13 cellular contexts compared by ENCODE assay signal in genomic region chr2:48548871-48549270, GRCh38. TPM values are rescaled to one million over a fixed set of nuclear protein-coding genes. Genes with fewer than 3 reads are reported as not detected.
A peak's percentile ranks its signal among the peaks of the same experiment; 100 is the strongest.
DNase-seq lines count a peak whose midpoint lies in the region; ATAC-seq and TF ChIP-seq lines count a peak whose summit lies in the region.
"Had no signal": no experiment of that assay in that cellular context is flagged by ENCODE, and none has a peak within 500 bp of the region (broad histone marks: within the 10 kb centered on the region; RNA-seq: fewer than 3 reads in every experiment).

No MANE protein-coding gene starts in this region.

- no peaks in the 10 kb centered on the region for H3K36me3 ChIP-seq in thoracic aorta
- H3K36me3 ChIP-seq: BLaER1 had no signal

- peak overlapping the region; percentile 38 to 63 for H3K27ac ChIP-seq in thoracic aorta
- H3K27ac ChIP-seq: BLaER1, psoas muscle had no signal

- H3K27ac Mint-ChIP-seq in activated naive CD4-positive, alpha-beta T cell treated with anti-CD3 and anti-CD28 coated beads for 36 hours, result no peak overlapping the region

- peaks cover 8 to 59% of the 10 kb centered on the region in 2 donors for H3K4me1 ChIP-seq in thoracic aorta (ENCODE audit: control insufficient read depth in 1 of 2, low read depth in 2 of 2)
- H3K4me1 ChIP-seq: BLaER1, psoas muscle had no signal

- H3K4me3 ChIP-seq in choroid plexus epithelial cell (ENCODE audit: low read depth, low read length), result no peak overlapping the region
- no peak overlapping the region for H3K4me3 ChIP-seq in thoracic aorta
- H3K4me3 ChIP-seq: BLaER1, psoas muscle had no signal

- H3K27me3 Mint-ChIP-seq in activated naive CD4-positive, alpha-beta T cell treated with anti-CD3 and anti-CD28 coated beads for 36 hours (ENCODE audit: low read depth), result no peaks in the 10 kb centered on the region

- intact Hi-C loops in activated naive CD4-positive, alpha-beta T cell treated with anti-CD3 and anti-CD28 coated beads for 36 hours (cut with micrococcal nuclease), result no loop called here

- no peaks in the 10 kb centered on the region for H3K9me3 Mint-ChIP-seq in activated naive CD4-positive, alpha-beta T cell treated with anti-CD3 and anti-CD28 coated beads for 36 hours

- TF ChIP-seq CTCF in choroid plexus epithelial cell (conservative IDR thresholded peaks at IDR 0.05; ENCODE audit: low read depth, low read length) (no peak), thoracic aorta (IDR thresholded peaks at IDR 0.05) (no peak)

- no peaks in the 10 kb centered on the region for H3K4me1 Mint-ChIP-seq in activated naive CD4-positive, alpha-beta T cell treated with anti-CD3 and anti-CD28 coated beads for 36 hours (ENCODE audit: low read depth)

- ATAC-seq in thoracic aorta (ENCODE audit: insufficient number of reproducible peaks, low FRiP score, low read depth) (peak; percentile 48), HG02981 (IDR thresholded peaks at IDR 0.05; ENCODE audit: unreplicated experiment) (no peak)
- ATAC-seq: psoas muscle had no signal

- DNase-seq in H4 (ENCODE audit: low spot score) (peak; percentile 53), choroid plexus epithelial cell (ENCODE audit: low read depth) (peak; percentile 6), midbrain (lab: John Stamatoyannopoulos, UW) (peak; percentile 67), thoracic aorta (ENCODE audit: low spot score) (no peak), middle frontal gyrus (ENCODE audit: extremely low spot score, low spot score) (no peak)
- DNase-seq in activated naive CD4-positive, alpha-beta T cell treated with anti-CD3 and anti-CD28 coated beads for 36 hours, result no peak
- DNase-seq: activated CD8-positive, alpha-beta memory T cell treated with anti-CD3 and anti-CD28 coated beads for 24 hours; dermis blood vessel endothelial cell; erythroblast; psoas muscle; T-helper 1 cell had no signal

- no peaks in the 10 kb centered on the region for H3K36me3 Mint-ChIP-seq in activated naive CD4-positive, alpha-beta T cell treated with anti-CD3 and anti-CD28 coated beads for 36 hours (ENCODE audit: low read depth)

- H3K4me3 Mint-ChIP-seq in activated naive CD4-positive, alpha-beta T cell treated with anti-CD3 and anti-CD28 coated beads for 36 hours, result no peak overlapping the region

- H3K27me3 ChIP-seq in thoracic aorta (replicated peaks; ENCODE audit: insufficient read depth), result no peaks in the 10 kb centered on the region
- H3K27me3 ChIP-seq: BLaER1 had no signal

- no peaks in the 10 kb centered on the region for H3K9me3 ChIP-seq in thoracic aorta
- H3K9me3 ChIP-seq: psoas muscle had no signal

- CTCF ChIA-PET in activated naive CD4-positive, alpha-beta T cell treated with anti-CD3 and anti-CD28 coated beads for 36 hours (lab: Charles Lee), result no interaction called here

RNA-seq across cellular contexts. Expression of gene STON1, which starts 18.9 kb away (rescaled TPM):
- total RNA-seq in H4 (2014; rRNA removed; shearing (Covaris generic)), result 5.8 and 6.1 TPM in 2 replicates
- 10 to 100 TPM; 39.2 to 42.4 TPM for total RNA-seq in thoracic aorta
- under 1 TPM; 0.45 to 0.57 TPM for total RNA-seq in activated naive CD4-positive, alpha-beta T cell treated with anti-CD3 and anti-CD28 coated beads for 36 hours

Comparison
In these comparisons a context has a peak if more than half of its experiments do, and no peak if none do; other contexts are left out.
1. DNase-seq: peak in H4 (single experiment), choroid plexus epithelial cell (single experiment) and midbrain (single experiment); none in thoracic aorta (single experiment), activated naive CD4-positive, alpha-beta T cell treated with anti-CD3 and anti-CD28 coated beads for 36 hours (single experiment) and middle frontal gyrus (single experiment).